ENCODE assay signal across 1 cellular context in genomic region chr17:50806141-50806643, GRCh38.
TF ChIP-seq lines count a peak whose summit lies in the region.

No MANE protein-coding gene starts in this region.

TF ChIP-seq in H1, 55 proteins besides CTCF, POLR2A, EP300 and RAD21:
- TF ChIP-seq EZH2 (IDR thresholded peaks at IDR 0.05; ENCODE audit: low read depth, low read length, severe bottlenecking): no peak
- TF ChIP-seq EGR1 (IDR thresholded peaks at IDR 0.05; ENCODE audit: borderline replicate concordance, low read depth, low read length): no peak
- TF ChIP-seq FOSL1 (IDR thresholded peaks at IDR 0.05; ENCODE audit: insufficient read depth, low read depth, low read length): no peak
- no peak for TF ChIP-seq RXRA (IDR thresholded peaks at IDR 0.05; ENCODE audit: insufficient read depth, low read depth, low read length)
- TF ChIP-seq BCL11A (IDR thresholded peaks at IDR 0.05; ENCODE audit: low read depth in 2 of 2, low read length in 2 of 2): no peak
- TF ChIP-seq SUZ12 (IDR thresholded peaks at IDR 0.05; ENCODE audit: low read length): no peak
- no peak for TF ChIP-seq MAX (IDR thresholded peaks at IDR 0.05)
- TF ChIP-seq SP1 (IDR thresholded peaks at IDR 0.05; ENCODE audit: low read depth, low read length): no peak
- no peak for TF ChIP-seq SIX5 (IDR thresholded peaks at IDR 0.05; ENCODE audit: low read depth, low read length)
- TF ChIP-seq CHD2 (IDR thresholded peaks at IDR 0.05; ENCODE audit: low read length): no peak
- TF ChIP-seq HDAC6 (IDR thresholded peaks at IDR 0.05; ENCODE audit: low read depth, low read length): no peak
- TF ChIP-seq ASH2L (IDR thresholded peaks at IDR 0.05; ENCODE audit: low read length): no peak
- no peak for TF ChIP-seq TAF7 (optimal IDR thresholded peaks at IDR 0.05; ENCODE audit: borderline replicate concordance, low read depth, low read length)
- TF ChIP-seq CEBPB (IDR thresholded peaks at IDR 0.05; ENCODE audit: low read depth, low read length): no peak
- TF ChIP-seq HDAC2 (IDR thresholded peaks at IDR 0.05; ENCODE audit: borderline replicate concordance in 1 of 2, low read depth in 2 of 2, low read length in 2 of 2): no peak
- no peak for TF ChIP-seq RFX5 (IDR thresholded peaks at IDR 0.05; ENCODE audit: borderline replicate concordance, low read depth, low read length)
- no peak for TF ChIP-seq JUN (IDR thresholded peaks at IDR 0.05; ENCODE audit: low read depth, low read length)
- TF ChIP-seq CREB1 (IDR thresholded peaks at IDR 0.05): no peak
- no peak for TF ChIP-seq BACH1 (IDR thresholded peaks at IDR 0.05; ENCODE audit: low read length)
- TF ChIP-seq YY1 (IDR thresholded peaks at IDR 0.05; ENCODE audit: low read depth, low read length): no peak
